Comparison of ENCODE assay signal across 10 cellular contexts in the genomic region with DNA sequence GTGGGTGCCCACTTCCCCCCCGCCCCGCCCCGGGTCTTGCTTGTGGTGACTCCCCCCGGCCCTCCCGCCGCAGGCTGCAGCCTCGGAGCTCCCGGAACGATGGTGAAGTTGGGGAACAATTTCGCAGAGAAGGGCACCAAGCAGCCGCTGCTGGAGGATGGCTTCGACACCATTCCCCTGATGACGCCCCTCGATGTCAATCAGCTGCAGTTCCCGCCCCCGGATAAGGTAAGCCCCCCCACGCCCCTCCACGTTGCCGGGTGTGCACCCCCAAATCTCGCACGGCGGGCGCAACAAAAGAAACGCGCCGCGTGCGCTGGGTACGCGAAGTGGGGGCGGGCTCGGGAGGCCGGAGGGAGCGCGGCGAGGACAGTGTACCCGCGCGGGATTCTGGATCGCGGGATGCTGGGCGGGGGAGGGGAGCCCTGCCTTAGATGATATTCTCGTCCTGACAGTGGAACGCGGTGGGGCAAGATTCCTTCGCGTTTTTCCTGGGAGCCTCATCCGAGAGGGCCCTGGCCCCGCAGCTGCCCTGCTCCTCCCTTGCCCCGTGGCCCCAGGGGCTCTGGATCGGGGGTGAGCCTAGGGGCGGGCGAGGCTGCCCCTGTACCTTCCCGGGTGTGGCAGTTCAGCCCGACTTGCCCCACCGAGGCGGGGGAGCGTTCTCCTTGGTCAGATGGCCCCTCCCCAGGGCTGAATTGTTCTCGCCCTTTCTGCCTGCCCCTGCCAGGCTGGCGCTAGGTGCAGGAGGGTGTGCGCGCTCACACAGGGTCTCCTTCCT. TPM values are rescaled to one million over a fixed set of nuclear protein-coding genes. Genes with fewer than 3 reads are reported as not detected.
DNase-seq lines count a peak whose midpoint lies in the region; ATAC-seq and TF ChIP-seq lines count a peak whose summit lies in the region.
"Had no signal": no experiment of that assay in that cellular context is flagged by ENCODE, and none has a peak within 500 bp of the region (broad histone marks: within the 10 kb centered on the region; RNA-seq: fewer than 3 reads in every experiment).

No MANE protein-coding gene starts in this region.

- no peak overlapping the region for H3K27ac ChIP-seq in CD8-positive, alpha-beta T cell (ENCODE audit: low read depth, low read length)
- H3K27ac ChIP-seq in MM.1S (ENCODE audit: low read length), result no peak overlapping the region
- H3K27ac ChIP-seq in ectodermal cell (ENCODE audit: insufficient read depth, low read depth, low read length, poor library complexity, severe bottlenecking), result no peak overlapping the region
- no peak overlapping the region for H3K27ac ChIP-seq in neural progenitor cell
- H3K27ac ChIP-seq: SJSA1 had no signal

- intact Hi-C loops in CD8-positive, alpha-beta T cell (cut with DNase I, micrococcal nuclease), result loop anchor here (1.0 to 5.0 kb wide), 4 partner anchors 97 to 155 kb away; partner anchors contain the start of genes STX18 (in 2 of the 2), LYAR (in 1 of the 2), TMEM128 (in 1 of the 2) and ZBTB49 (in 1 of the 2)

- no peaks in the 10 kb centered on the region for H3K9me3 Mint-ChIP-seq in CD8-positive, alpha-beta T cell
- H3K9me3 Mint-ChIP-seq in neural progenitor cell, result no peaks in the 10 kb centered on the region

- no peak overlapping the region for H3K9ac ChIP-seq in MM.1S (ENCODE audit: low read length)
- H3K9ac ChIP-seq in neural progenitor cell, result no peak overlapping the region

- H2AFZ ChIP-seq in MM.1S (ENCODE audit: low read length) (no peak overlapping the region), neural progenitor cell (replicated peaks) (peak overlapping the region; percentile 98)

- TF ChIP-seq CTCF in CD8-positive, alpha-beta T cell (IDR thresholded peaks at IDR 0.05), result no peak
- no peak for TF ChIP-seq CTCF in MM.1S (IDR thresholded peaks at IDR 0.05; ENCODE audit: low read length)
- TF ChIP-seq CTCF in neural progenitor cell (IDR thresholded peaks at IDR 0.05), result no peak
- no peak for TF ChIP-seq CTCF in foreskin fibroblast (IDR thresholded peaks at IDR 0.05; ENCODE audit: low read depth, low read length)

- H3K4me3 Mint-ChIP-seq in CD8-positive, alpha-beta T cell, result peak overlapping the region; percentile 79
- H3K4me3 Mint-ChIP-seq in neural progenitor cell, result peak overlapping the region; percentile 82

- H3K36me3 Mint-ChIP-seq in CD8-positive, alpha-beta T cell, result peaks cover 26% of the 10 kb centered on the region
- H3K36me3 Mint-ChIP-seq in neural progenitor cell, result peaks cover 5% of the 10 kb centered on the region

- no peaks in the 10 kb centered on the region for H3K9me2 ChIP-seq in MM.1S (replicated peaks; ENCODE audit: insufficient read depth, low read length)

- peak; percentile 39 for ATAC-seq in CD8-positive, alpha-beta T cell
- no peak for ATAC-seq in HG03439 (IDR thresholded peaks at IDR 0.05; ENCODE audit: unreplicated experiment)

- H3F3A ChIP-seq in MM.1S (ENCODE audit: insufficient read depth, low read length) (no peaks in the 10 kb centered on the region), neural progenitor cell (ENCODE audit: low read depth) (peaks cover 4% of the 10 kb centered on the region)

- 3% methylated on average over 62 of the region's 62 CpGs for WGBS in ectodermal cell, 2 experiments

- H3K9me3 ChIP-seq in CD8-positive, alpha-beta T cell (ENCODE audit: low read length), result no peaks in the 10 kb centered on the region
- H3K9me3 ChIP-seq in MM.1S (replicated peaks; ENCODE audit: insufficient read depth, low read length) (no peaks in the 10 kb centered on the region), ectodermal cell (ENCODE audit: control insufficient read depth, low read length) (no peaks in the 10 kb centered on the region), neural progenitor cell (ENCODE audit: low read depth) (no peaks in the 10 kb centered on the region)
- H3K9me3 ChIP-seq: SJSA1 had no signal

- peaks cover 14% of the 10 kb centered on the region for H3K4me1 ChIP-seq in CD8-positive, alpha-beta T cell (ENCODE audit: insufficient read depth, low read length)
- H3K4me1 ChIP-seq in MM.1S (ENCODE audit: low read length) (no peaks in the 10 kb centered on the region), ectodermal cell (ENCODE audit: control insufficient read depth, insufficient read depth, low read length) (peaks cover 9% of the 10 kb centered on the region), neural progenitor cell (peaks cover 22% of the 10 kb centered on the region)

- H3K4me1 Mint-ChIP-seq in CD8-positive, alpha-beta T cell (ENCODE audit: low read depth), result peaks cover 27% of the 10 kb centered on the region
- peaks cover 17% of the 10 kb centered on the region for H3K4me1 Mint-ChIP-seq in neural progenitor cell

- H3K27me3 Mint-ChIP-seq in CD8-positive, alpha-beta T cell (ENCODE audit: low read depth), result peaks cover 7% of the 10 kb centered on the region
- peaks cover 54% of the 10 kb centered on the region for H3K27me3 Mint-ChIP-seq in neural progenitor cell (ENCODE audit: insufficient read depth, low read depth)

- H3K4me3 ChIP-seq in CD8-positive, alpha-beta T cell (ENCODE audit: low read depth, low read length), result peak overlapping the region; percentile 76
- H3K4me3 ChIP-seq in MM.1S (ENCODE audit: low read length) (no peak overlapping the region), ectodermal cell (ENCODE audit: insufficient read depth, low read depth, low read length) (peak overlapping the region; percentile 61), neural progenitor cell (peak overlapping the region; percentile 85), foreskin fibroblast (ENCODE audit: low read depth in 1 of 2, low read length in 2 of 2) (peak overlapping the region in 1 of 2 donors; percentile 29)

- H4K20me1 ChIP-seq in MM.1S (ENCODE audit: insufficient read depth, low read length) (no peaks in the 10 kb centered on the region), neural progenitor cell (ENCODE audit: low read depth) (peaks cover 24% of the 10 kb centered on the region)

- peak in 6 of 7 experiments; percentile 10 to 74 (median 30) for DNase-seq in CD8-positive, alpha-beta T cell
- DNase-seq in MM.1S (no peak), neural progenitor cell (ENCODE audit: low spot score) (peak; percentile 42), foreskin fibroblast (no peak), SKM-1 (lab: John Stamatoyannopoulos, UW; ENCODE audit: unreplicated experiment) (no peak), cerebellar nuclear complex (lab: John Stamatoyannopoulos, UW) (no peak)

- H3K27ac Mint-ChIP-seq in CD8-positive, alpha-beta T cell, result peak overlapping the region; percentile 28
- no peak overlapping the region for H3K27ac Mint-ChIP-seq in neural progenitor cell

- POLR2A ChIA-PET in CD8-positive, alpha-beta T cell (lab: Charles Lee), result interaction anchor here (0.9 to 4.2 kb wide), 6 partner anchors 31 to 139 kb away, joined by 3 to 25 read pairs (median 4); partner anchors contain the start of gene TMEM128

- H3K36me3 ChIP-seq in CD8-positive, alpha-beta T cell (ENCODE audit: insufficient read depth, low read length), result peaks cover 7% of the 10 kb centered on the region
- H3K36me3 ChIP-seq in MM.1S (replicated peaks; ENCODE audit: insufficient read depth, low read length) (no peaks in the 10 kb centered on the region), ectodermal cell (ENCODE audit: control insufficient read depth, insufficient read depth, low read length) (no peaks in the 10 kb centered on the region), neural progenitor cell (no peaks in the 10 kb centered on the region)
- H3K36me3 ChIP-seq: SJSA1 had no signal

- H3K79me2 ChIP-seq in MM.1S (ENCODE audit: low read length), result no peaks in the 10 kb centered on the region
- no peaks in the 10 kb centered on the region for H3K79me2 ChIP-seq in neural progenitor cell (ENCODE audit: low read depth)

- H3K4me2 ChIP-seq in MM.1S (ENCODE audit: low read depth, low read length) (peak overlapping the region; percentile 27), neural progenitor cell (peak overlapping the region; percentile 96)

- H3K27me3 ChIP-seq in CD8-positive, alpha-beta T cell (ENCODE audit: insufficient read depth, low read length), result no peaks in the 10 kb centered on the region
- H3K27me3 ChIP-seq in MM.1S (replicated peaks; ENCODE audit: insufficient read depth, low read length) (peaks cover 48% of the 10 kb centered on the region), ectodermal cell (ENCODE audit: control insufficient read depth, insufficient read depth, low read length, poor library complexity, severe bottlenecking) (peaks cover 76% of the 10 kb centered on the region), neural progenitor cell (peaks cover 84% of the 10 kb centered on the region)

- CTCF ChIA-PET in CD8-positive, alpha-beta T cell (lab: Charles Lee), result interaction anchor here (0.6 to 2.5 kb wide), 3 partner anchors 39 to 168 kb away, joined by 3 to 6 read pairs (median 3); no protein-coding TSS in a partner anchor

RNA-seq across cellular contexts. Expression of gene NSG1, which starts 0.8 kb away (rescaled TPM):
- 10 to 100 TPM; 14.2 to 15.8 TPM for total RNA-seq in CD8-positive, alpha-beta T cell
- 19.1 TPM for polyA plus RNA-seq in ectodermal cell (2013, experiment 1 of 4)
- 21.9 TPM for polyA plus RNA-seq in ectodermal cell (2013, experiment 2 of 4)
- 20.2 TPM for polyA plus RNA-seq in ectodermal cell (2013, experiment 3 of 4)
- polyA plus RNA-seq in ectodermal cell (2013, experiment 4 of 4), result 20.1 TPM
- total RNA-seq in neural progenitor cell (ENCODE audit: low replicate concordance), result 17.9 and 41.6 TPM in 2 replicates
- total RNA-seq: glomerular endothelial cell, SJSA1 had no signal

Comparison
In these comparisons a context has a peak if more than half of its experiments do, and no peak if none do; other contexts are left out.
1. DNase-seq: peak in CD8-positive, alpha-beta T cell (6 of 7) and neural progenitor cell (single experiment); none in MM.1S (single experiment), foreskin fibroblast (0 of 2), SKM-1 (single experiment) and cerebellar nuclear complex (0 of 2).